In genomic region chr20:35699914-35700624, GRCh38 we compare ENCODE assay signal across 7 cellular contexts. TPM values are rescaled to one million over a fixed set of nuclear protein-coding genes. Genes with fewer than 3 reads are reported as not detected.
DNase-seq lines count a peak whose midpoint lies in the region; ATAC-seq lines count a peak whose summit lies in the region.

No MANE protein-coding gene starts in this region.

- H3K4me1 Mint-ChIP-seq in activated CD8-positive, alpha-beta memory T cell treated with anti-CD3 and anti-CD28 coated beads, Interleukin-2, amount 10 ng/mL, durations not matched to agents 7 days and 5 days, result peaks cover 48% of the 10 kb centered on the region
- peaks cover 22 to 33% of the 10 kb centered on the region in 2 donors for H3K4me1 Mint-ChIP-seq in stimulated activated naive B cell treated with anti-CD40 and anti-IgM and Interleukin-4, amounts not matched to agents 10 μg/mL and 1 μg/mL and 100 μg/mL, for 72 hours

- peak overlapping the region; percentile 95; the same call in 1 of the 2 replicates for H3K27ac ChIP-seq in HUES6 (ENCODE audit: low read depth, low read length)

- H3K4me3 ChIP-seq in HUES6 (ENCODE audit: low read depth, low read length), result peak overlapping the region; percentile 96
- peak overlapping the region; percentile 99 for H3K4me3 ChIP-seq in iPS-11a (ENCODE audit: low read depth, low read length)

- peak overlapping the region; percentile 100 for H3K9ac ChIP-seq in HUES6 (ENCODE audit: low read length)

- DNase-seq in activated CD8-positive, alpha-beta memory T cell treated with anti-CD3 and anti-CD28 coated beads, Interleukin-2, amount 10 ng/mL, durations not matched to agents 7 days and 5 days, result no peak
- no peak for DNase-seq in stimulated activated naive B cell treated with anti-CD40 and anti-IgM and Interleukin-4, amounts not matched to agents 10 μg/mL and 1 μg/mL and 100 μg/mL, for 72 hours
- DNase-seq in NCI-H748 (lab: John Stamatoyannopoulos, UW; ENCODE audit: unreplicated experiment) (no peak), activated gamma-delta T cell (lab: John Stamatoyannopoulos, UW) (no peak)

- peaks cover 44% of the 10 kb centered on the region for H3K36me3 ChIP-seq in HUES6 (ENCODE audit: control insufficient read depth, insufficient read depth, low read length)

- H3K4me1 ChIP-seq in HUES6 (ENCODE audit: control insufficient read depth, insufficient read depth, low read length), result peaks cover 8% of the 10 kb centered on the region; the same call in 1 of the 2 replicates

- H3K36me3 Mint-ChIP-seq in activated CD8-positive, alpha-beta memory T cell treated with anti-CD3 and anti-CD28 coated beads, Interleukin-2, amount 10 ng/mL, durations not matched to agents 7 days and 5 days, result peaks cover 37% of the 10 kb centered on the region
- peaks cover 34 to 64% of the 10 kb centered on the region in 2 donors for H3K36me3 Mint-ChIP-seq in stimulated activated naive B cell treated with anti-CD40 and anti-IgM and Interleukin-4, amounts not matched to agents 10 μg/mL and 1 μg/mL and 100 μg/mL, for 72 hours

- no peaks in the 10 kb centered on the region for H3K27me3 Mint-ChIP-seq in activated CD8-positive, alpha-beta memory T cell treated with anti-CD3 and anti-CD28 coated beads, Interleukin-2, amount 10 ng/mL, durations not matched to agents 7 days and 5 days
- H3K27me3 Mint-ChIP-seq in stimulated activated naive B cell treated with anti-CD40 and anti-IgM and Interleukin-4, amounts not matched to agents 10 μg/mL and 1 μg/mL and 100 μg/mL, for 72 hours, result no peaks in the 10 kb centered on the region

- no peaks in the 10 kb centered on the region for H3K9me3 ChIP-seq in HUES6 (ENCODE audit: control insufficient read depth, insufficient read depth, low read depth, low read length)

- H3K9me3 Mint-ChIP-seq in activated CD8-positive, alpha-beta memory T cell treated with anti-CD3 and anti-CD28 coated beads, Interleukin-2, amount 10 ng/mL, durations not matched to agents 7 days and 5 days (ENCODE audit: low read depth), result no peaks in the 10 kb centered on the region
- no peaks in the 10 kb centered on the region for H3K9me3 Mint-ChIP-seq in stimulated activated naive B cell treated with anti-CD40 and anti-IgM and Interleukin-4, amounts not matched to agents 10 μg/mL and 1 μg/mL and 100 μg/mL, for 72 hours

- CTCF ChIA-PET in activated CD8-positive, alpha-beta memory T cell treated with anti-CD3 and anti-CD28 coated beads, Interleukin-2, amount 10 ng/mL, durations not matched to agents 7 days and 5 days (lab: Charles Lee), result interaction anchor here (0.9 to 5.2 kb wide), 14 partner anchors 11 to 255 kb away, joined by 3 to 28 read pairs (median 5); partner anchors contain the start of genes RBM39 and SCAND1

- peak overlapping the region; percentile 90 for H3K4me3 Mint-ChIP-seq in activated CD8-positive, alpha-beta memory T cell treated with anti-CD3 and anti-CD28 coated beads, Interleukin-2, amount 10 ng/mL, durations not matched to agents 7 days and 5 days
- peak overlapping the region; percentile 95 to 99 for H3K4me3 Mint-ChIP-seq in stimulated activated naive B cell treated with anti-CD40 and anti-IgM and Interleukin-4, amounts not matched to agents 10 μg/mL and 1 μg/mL and 100 μg/mL, for 72 hours

- no peaks in the 10 kb centered on the region for H3K27me3 ChIP-seq in HUES6 (ENCODE audit: control insufficient read depth, insufficient read depth, low read length)

- H3K27ac Mint-ChIP-seq in activated CD8-positive, alpha-beta memory T cell treated with anti-CD3 and anti-CD28 coated beads, Interleukin-2, amount 10 ng/mL, durations not matched to agents 7 days and 5 days, result peak overlapping the region; percentile 98
- peak overlapping the region; percentile 100 for H3K27ac Mint-ChIP-seq in stimulated activated naive B cell treated with anti-CD40 and anti-IgM and Interleukin-4, amounts not matched to agents 10 μg/mL and 1 μg/mL and 100 μg/mL, for 72 hours

- ATAC-seq in activated CD8-positive, alpha-beta memory T cell treated with anti-CD3 and anti-CD28 coated beads, Interleukin-2, amount 10 ng/mL, durations not matched to agents 7 days and 5 days, result no peak
- no peak for ATAC-seq in stimulated activated naive B cell treated with anti-CD40 and anti-IgM and Interleukin-4, amounts not matched to agents 10 μg/mL and 1 μg/mL and 100 μg/mL, for 72 hours (replicated peaks)
- ATAC-seq in HG03175 (IDR thresholded peaks at IDR 0.05; ENCODE audit: unreplicated experiment), result no peak

RNA-seq across cellular contexts. Expression of gene ROMO1, which starts 0.9 kb away (rescaled TPM):
- 100 to 1,000 TPM; 115 to 122 TPM for total RNA-seq in activated CD8-positive, alpha-beta memory T cell treated with anti-CD3 and anti-CD28 coated beads, Interleukin-2, amount 10 ng/mL, durations not matched to agents 7 days and 5 days

RNA-seq across cellular contexts. Expression of gene NFS1, which starts 0.9 kb away (rescaled TPM):
- total RNA-seq in activated CD8-positive, alpha-beta memory T cell treated with anti-CD3 and anti-CD28 coated beads, Interleukin-2, amount 10 ng/mL, durations not matched to agents 7 days and 5 days, result 10 to 100 TPM; 34.6 to 35.1 TPM

RNA-seq across cellular contexts. Expression of gene CPNE1, which starts 35.4 kb away (rescaled TPM):
- 100 to 1,000 TPM; 277 to 286 TPM for total RNA-seq in activated CD8-positive, alpha-beta memory T cell treated with anti-CD3 and anti-CD28 coated beads, Interleukin-2, amount 10 ng/mL, durations not matched to agents 7 days and 5 days

RNA-seq across cellular contexts. Expression of gene RBM12, which starts 35.4 kb away (rescaled TPM):
- total RNA-seq in activated CD8-positive, alpha-beta memory T cell treated with anti-CD3 and anti-CD28 coated beads, Interleukin-2, amount 10 ng/mL, durations not matched to agents 7 days and 5 days, result 100 to 1,000 TPM; 101 to 137 TPM

RNA-seq across cellular contexts. Expression of gene RBM39, which starts 42.0 kb away (rescaled TPM):
- total RNA-seq in activated CD8-positive, alpha-beta memory T cell treated with anti-CD3 and anti-CD28 coated beads, Interleukin-2, amount 10 ng/mL, durations not matched to agents 7 days and 5 days, result 100 to 1,000 TPM; 357 to 360 TPM
